1 cellular context compared by ENCODE assay signal in genomic region chr12:111975161-111975931, GRCh38.
TF ChIP-seq lines count a peak whose summit lies in the region.

No MANE protein-coding gene starts in this region.

TF ChIP-seq in K562, 482 proteins besides CTCF, POLR2A, EP300 and RAD21 (continued from another document):
- TF ChIP-seq BCLAF1 (IDR thresholded peaks at IDR 0.05; ENCODE audit: borderline replicate concordance in 1 of 2, control insufficient read depth in 1 of 2, low read depth in 2 of 2, low read length in 1 of 2): no peak
- no peak for TF ChIP-seq ATF2 (CRISPR knock-in tag; IDR thresholded peaks at IDR 0.05)
- TF ChIP-seq DEAF1 (CRISPR knock-in tag; IDR thresholded peaks at IDR 0.05): no peak
- peak; percentile 40 for TF ChIP-seq SMARCE1 (IDR thresholded peaks at IDR 0.05)
- TF ChIP-seq DIDO1 (tag; IDR thresholded peaks at IDR 0.05; ENCODE audit: low read depth): no peak
- TF ChIP-seq RCOR1 (IDR thresholded peaks at IDR 0.05; ENCODE audit: borderline replicate concordance in 1 of 2, low read depth in 2 of 2, low read length in 2 of 2): peak in 1 of 2 experiments; percentile 42; a peak in 1 of 4 replicates
- TF ChIP-seq SNIP1 (IDR thresholded peaks at IDR 0.05; ENCODE audit: low read depth): no peak
- TF ChIP-seq AFF4 (CRISPR knock-in tag; IDR thresholded peaks at IDR 0.05): peak; percentile 23; the same call in 1 of the 2 replicates
- TF ChIP-seq EZH2 (IDR thresholded peaks at IDR 0.05; ENCODE audit: borderline replicate concordance, low read depth, low read length): no peak
- no peak for TF ChIP-seq ZNF57 (CRISPR knock-in tag; IDR thresholded peaks at IDR 0.05)
- TF ChIP-seq MAX (CRISPR knock-in tag; IDR thresholded peaks at IDR 0.05): peak; percentile 26; the same call in 1 of the 2 replicates
- 0 out of 2 replicates have a peak, but pooled peaks have one; percentile 57 for TF ChIP-seq ETV5 (CRISPR knock-in tag; IDR thresholded peaks at IDR 0.05; ENCODE audit: low read depth)
- peak; percentile 32; the same call in 1 of the 2 replicates for TF ChIP-seq SMAD4 (CRISPR knock-in tag; conservative IDR thresholded peaks at IDR 0.05)
- 0 out of 2 replicates have a peak, but pooled peaks have one; percentile 11 for TF ChIP-seq MTA3 (IDR thresholded peaks at IDR 0.05; ENCODE audit: borderline replicate concordance)
- no peak for TF ChIP-seq NFXL1 (CRISPR knock-in tag; IDR thresholded peaks at IDR 0.05)
- peak; percentile 9; the same call in 1 of the 2 replicates for TF ChIP-seq ARID1B (IDR thresholded peaks at IDR 0.05)
- TF ChIP-seq EGR1 (conservative IDR thresholded peaks at IDR 0.05): no peak
- no peak for TF ChIP-seq ZNF263 (CRISPR knock-in tag; IDR thresholded peaks at IDR 0.05; ENCODE audit: borderline replicate concordance)
- peak; percentile 21; the same call in 1 of the 2 replicates for TF ChIP-seq ZNF239 (CRISPR knock-in tag; IDR thresholded peaks at IDR 0.05)
- TF ChIP-seq GTF2A2 (tag; IDR thresholded peaks at IDR 0.05): no peak
- peak; percentile 94 for TF ChIP-seq MEIS2 (IDR thresholded peaks at IDR 0.05; ENCODE audit: partially characterized antibody)
- no peak for TF ChIP-seq RBM22 (IDR thresholded peaks at IDR 0.05; ENCODE audit: low read depth, low read length, poor library complexity, severe bottlenecking)
- no peak for TF ChIP-seq PBX2 (CRISPR knock-in tag; IDR thresholded peaks at IDR 0.05; ENCODE audit: low read depth)
- TF ChIP-seq PBX2 (tag; conservative IDR thresholded peaks at IDR 0.05; ENCODE audit: low read depth): peak; percentile 90
- 0 out of 2 replicates have a peak, but pooled peaks have one; percentile 26 for TF ChIP-seq BHLHE40 (IDR thresholded peaks at IDR 0.05; ENCODE audit: low read length)
